Comparison of ENCODE assay signal across 18 cellular contexts in the genomic region with DNA sequence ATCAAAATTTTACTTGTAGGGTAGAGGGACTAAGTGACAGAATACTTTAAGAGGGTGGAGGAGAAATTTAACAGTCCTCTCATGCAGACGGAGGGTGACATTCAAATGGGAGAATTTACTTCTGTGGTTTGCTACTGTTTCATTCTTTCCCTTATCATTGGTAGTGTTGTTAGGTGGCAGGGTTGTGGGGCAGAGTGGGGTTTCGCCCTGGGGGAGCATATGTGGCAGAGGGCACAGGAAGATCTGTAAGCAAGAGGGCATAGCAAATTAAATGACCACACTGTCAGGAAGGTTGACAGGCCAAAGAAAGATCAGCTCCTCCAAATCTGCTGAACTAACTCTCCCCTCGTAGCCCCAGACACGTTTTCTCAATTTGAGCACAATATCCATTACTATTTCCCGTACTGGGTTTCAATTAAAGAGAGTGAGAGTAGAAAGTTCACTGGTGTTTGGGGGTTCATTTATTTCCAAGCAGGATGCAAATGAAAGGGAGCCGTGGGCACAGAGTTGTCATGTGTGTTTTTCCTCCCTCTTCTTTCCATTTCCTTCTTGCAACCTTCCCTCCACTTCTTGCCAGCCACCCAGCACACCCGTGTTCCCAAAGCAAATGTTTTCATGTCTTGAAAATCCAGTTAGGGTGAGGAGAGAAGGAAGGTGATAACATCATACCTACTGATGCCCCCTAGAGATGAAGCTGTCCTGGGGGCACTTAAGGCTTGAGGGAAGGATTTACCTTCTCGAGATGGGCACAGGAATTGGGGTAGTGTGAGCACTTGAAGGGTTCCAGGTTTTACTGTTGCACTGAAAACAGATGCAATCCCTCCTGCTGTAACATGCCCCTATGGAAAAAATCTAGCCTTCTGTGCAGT. TPM values are rescaled to one million over a fixed set of nuclear protein-coding genes. Genes with fewer than 3 reads are reported as not detected.
DNase-seq lines count a peak whose midpoint lies in the region; ATAC-seq and TF ChIP-seq lines count a peak whose summit lies in the region.
"Had no signal": no experiment of that assay in that cellular context is flagged by ENCODE, and none has a peak within 500 bp of the region (broad histone marks: within the 10 kb centered on the region; RNA-seq: fewer than 3 reads in every experiment).

No MANE protein-coding gene starts in this region.

- no peak overlapping the region for H2BK15ac ChIP-seq in mesendoderm (replicated peaks; ENCODE audit: low read depth)

- H3K79me1 ChIP-seq in mesendoderm (ENCODE audit: low read length) = no peaks in the 10 kb centered on the region

- no peak for TF ChIP-seq CTCF in adrenal gland (IDR thresholded peaks at IDR 0.05)
- TF ChIP-seq CTCF in upper lobe of right lung (IDR thresholded peaks at IDR 0.05) = no peak

- ATAC-seq in upper lobe of right lung = no peak
- no peak for ATAC-seq in HG03280 (IDR thresholded peaks at IDR 0.05; ENCODE audit: unreplicated experiment)
- no peak for ATAC-seq in GM21576 (IDR thresholded peaks at IDR 0.05; ENCODE audit: unreplicated experiment)
- ATAC-seq: Panc1 had no signal

- DNase-seq in H7 (peak; percentile 28), adrenal gland (no peak), mesendoderm (no peak), upper lobe of right lung (no peak), HEK293T (ENCODE audit: extremely low spot score) (no peak)
- DNase-seq: CD4-positive, alpha-beta memory T cell; DMS79 treated with DMSO at 0.1 percent for 48 hours; GF-D8; MM.1S; NCI-H1105 treated with DMSO at 0.1 percent for 48 hours; NCI-H187; NCI-H2171 treated with DMSO at 0.1 percent for 48 hours; NCI-H82; Right ventricle myocardium superior had no signal

- H3K4ac ChIP-seq in mesendoderm (ENCODE audit: low read depth, low read length) = no peak overlapping the region

- CTCF ChIA-PET in HEK293T (lab: Yijun Ruan, JAX) = no interaction called here

- no peak overlapping the region for H4K8ac ChIP-seq in mesendoderm (ENCODE audit: low read depth, low read length)

- H3K4me1 ChIP-seq in adrenal gland (replicated peaks in 1 of 2) (peaks cover 12 to 22% of the 10 kb centered on the region in 2 donors), mesendoderm (ENCODE audit: control insufficient read depth, low read depth, low read length) (peaks cover 31% of the 10 kb centered on the region), upper lobe of right lung (no peaks in the 10 kb centered on the region)

- H3K27ac ChIP-seq in adrenal gland = peak overlapping the region; percentile 35 to 99 (median 92)
- no peak overlapping the region for H3K27ac ChIP-seq in mesendoderm (ENCODE audit: low read depth, low read length)
- H3K27ac ChIP-seq in upper lobe of right lung = peak overlapping the region; percentile 76
- H3K27ac ChIP-seq: KMS-11 had no signal

- no peak overlapping the region for H3K18ac ChIP-seq in mesendoderm (ENCODE audit: low read length)

- intact Hi-C loops in adrenal gland (cut with DNase I) (no loop called here), upper lobe of right lung (cut with DNase I) (no loop called here)

- H4K5ac ChIP-seq in mesendoderm (ENCODE audit: low read length) = no peak overlapping the region

- no peak overlapping the region for H3K4me2 ChIP-seq in mesendoderm (ENCODE audit: low read length)
- H3K4me2 ChIP-seq: KMS-11 had no signal

- H3K23ac ChIP-seq in mesendoderm (ENCODE audit: low read length) = no peak overlapping the region

- H3K9ac ChIP-seq in mesendoderm (ENCODE audit: low read length) = no peak overlapping the region
- H3K9ac ChIP-seq: KMS-11 had no signal

- no peaks in the 10 kb centered on the region for H3K9me3 ChIP-seq in adrenal gland (replicated peaks in 1 of 3)
- no peaks in the 10 kb centered on the region for H3K9me3 ChIP-seq in upper lobe of right lung

- no peaks in the 10 kb centered on the region for H3K79me2 ChIP-seq in mesendoderm (ENCODE audit: control insufficient read depth, insufficient read depth, low read length)

- TF ChIP-seq POLR2A in adrenal gland (IDR thresholded peaks at IDR 0.05) = no peak

- WGBS in adrenal gland, 4 donors = 52 to 58% (median 56%) methylated on average over 8 of the region's 8 CpGs
- WGBS in mesendoderm (ENCODE audit: extremely low coverage, insufficient coverage, low lambda C conversion rate) = no CpG with 5 or more reads among the region's 8 CpGs

- H3K36me3 ChIP-seq in H7 (replicated peaks; ENCODE audit: control insufficient read depth, insufficient read depth, low read length) (no peaks in the 10 kb centered on the region), adrenal gland (replicated peaks in 1 of 2) (no peaks in the 10 kb centered on the region), mesendoderm (ENCODE audit: control insufficient read depth, insufficient read depth, low read length) (no peaks in the 10 kb centered on the region), upper lobe of right lung (no peaks in the 10 kb centered on the region)

- H2BK5ac ChIP-seq in mesendoderm (ENCODE audit: low read length) = no peak overlapping the region

- POLR2A ChIA-PET in HEK293T (lab: Yijun Ruan, JAX) = no interaction called here

- H3K56ac ChIP-seq in mesendoderm (ENCODE audit: low read length) = peak overlapping the region; percentile 53

- no peak overlapping the region for H3K4me3 ChIP-seq in H7 (ENCODE audit: insufficient read depth, low read depth, low read length)
- peak overlapping the region in 1 of 4 donors; percentile 72 for H3K4me3 ChIP-seq in adrenal gland
- H3K4me3 ChIP-seq in mesendoderm (ENCODE audit: low read length) = no peak overlapping the region
- no peak overlapping the region for H3K4me3 ChIP-seq in upper lobe of right lung

- H3K27me3 ChIP-seq in H7 (ENCODE audit: control insufficient read depth, insufficient read depth, low read length) (peaks cover 100% of the 10 kb centered on the region), adrenal gland (no peaks in the 10 kb centered on the region), mesendoderm (ENCODE audit: insufficient read depth, low read length, poor library complexity) (peaks cover 42% of the 10 kb centered on the region), upper lobe of right lung (peaks cover 76% of the 10 kb centered on the region)

- no peak overlapping the region for H2AK5ac ChIP-seq in mesendoderm (ENCODE audit: low read length)

- no peak overlapping the region for H2BK120ac ChIP-seq in mesendoderm (ENCODE audit: low read depth, low read length)

TF ChIP-seq in HEK293T, 16 proteins besides CTCF, POLR2A, EP300 and RAD21:
- no peak for TF ChIP-seq CTBP1 (IDR thresholded peaks at IDR 0.05; ENCODE audit: borderline replicate concordance)
- no peak for TF ChIP-seq FOXM1 (IDR thresholded peaks at IDR 0.05; ENCODE audit: borderline replicate concordance)
- TF ChIP-seq ARNT (IDR thresholded peaks at IDR 0.05) = no peak
- no peak for TF ChIP-seq NFRKB (IDR thresholded peaks at IDR 0.05)
- TF ChIP-seq SUZ12 (IDR thresholded peaks at IDR 0.05) = no peak
- TF ChIP-seq TARDBP (IDR thresholded peaks at IDR 0.05) = no peak
- no peak for TF ChIP-seq ZNF384 (IDR thresholded peaks at IDR 0.05)
- no peak for TF ChIP-seq FOXA1 (IDR thresholded peaks at IDR 0.05)
- no peak for TF ChIP-seq BHLHE40 (IDR thresholded peaks at IDR 0.05; ENCODE audit: borderline replicate concordance)
- TF ChIP-seq PKNOX1 (IDR thresholded peaks at IDR 0.05) = no peak
- no peak for TF ChIP-seq FOXK2 (IDR thresholded peaks at IDR 0.05)
- TF ChIP-seq LEF1 (IDR thresholded peaks at IDR 0.05; ENCODE audit: borderline replicate concordance) = no peak
- no peak for TF ChIP-seq ELF4 (IDR thresholded peaks at IDR 0.05)
- TF ChIP-seq SP1 (IDR thresholded peaks at IDR 0.05) = no peak
- no peak for TF ChIP-seq HDGF (IDR thresholded peaks at IDR 0.05; ENCODE audit: borderline replicate concordance)
- no peak for TF ChIP-seq L3MBTL2 (conservative IDR thresholded peaks at IDR 0.05)
TF ChIP-seq in HEK293T: peak in this region for 0.

RNA-seq across cellular contexts. Expression of gene TBX3, which starts 6.5 kb away (rescaled TPM):
- 0.30 and 0.94 TPM in 2 replicates for total RNA-seq in H7 (2014; rRNA removed; shearing (Covaris generic))
- total RNA-seq in adrenal gland (100 to 1,000 TPM; 273 to 602 (median 396) TPM), upper lobe of right lung (35.9 TPM)
- polyA plus RNA-seq in adrenal gland = 100 to 1,000 TPM; 172 to 216 (median 181) TPM
- polyA plus RNA-seq in mesendoderm (2013, experiment 1 of 2) = 2.1 TPM
- 2.1 TPM for polyA plus RNA-seq in mesendoderm (2013, experiment 2 of 2)
- total RNA-seq: CD4-positive, alpha-beta memory T cell had no signal
- polyA plus RNA-seq: CD4-positive, alpha-beta memory T cell had no signal

Comparison
In these comparisons a context has a peak if more than half of its experiments do, and no peak if none do; other contexts are left out.
1. RNA of gene TBX3, which starts 6.5 kb away (total RNA-seq): 273 to 602 TPM in adrenal gland and 35.9 TPM in upper lobe of right lung (single experiment); 0.30 to 0.94 TPM in H7; every median in the first group is over 10 times any median in the second.